Comparison of ENCODE assay signal across 11 cellular contexts in genomic region chr10:50152792-50153272, GRCh38.
DNase-seq lines count a peak whose midpoint lies in the region; ATAC-seq and TF ChIP-seq lines count a peak whose summit lies in the region.
"Had no signal": no experiment of that assay in that cellular context is flagged by ENCODE, and none has a peak within 500 bp of the region (broad histone marks: within the 10 kb centered on the region; RNA-seq: fewer than 3 reads in every experiment).

No MANE protein-coding gene starts in this region.

- H3K27ac ChIP-seq in right atrium auricular region (no peak overlapping the region), psoas muscle (no peak overlapping the region)

- no peaks in the 10 kb centered on the region for H3K4me1 Mint-ChIP-seq in stimulated activated memory B cell treated with anti-CD40 and anti-IgM and Interleukin-4, amounts not matched to agents 10 μg/mL and 1 μg/mL and 100 μg/mL, for 72 hours
- H3K4me1 Mint-ChIP-seq: activated CD4-positive, alpha-beta T cell treated with anti-CD3 and anti-CD28 coated beads, Interleukin-2, amount 10 ng/mL, durations not matched to agents 7 days and 5 days; stimulated activated naive CD8-positive, alpha-beta T cell treated with anti-CD3 and anti-CD28 coated beads, Interleukin-15, amount 100 ng/mL, for 72 hours had no signal

- H3K36me3 ChIP-seq in right atrium auricular region (no peaks in the 10 kb centered on the region), psoas muscle (ENCODE audit: insufficient read depth in 1 of 2, low read depth in 1 of 2) (no peaks in the 10 kb centered on the region)

- H3K9me3 Mint-ChIP-seq in stimulated activated memory B cell treated with anti-CD40 and anti-IgM and Interleukin-4, amounts not matched to agents 10 μg/mL and 1 μg/mL and 100 μg/mL, for 72 hours = no peaks in the 10 kb centered on the region
- H3K9me3 Mint-ChIP-seq: activated CD4-positive, alpha-beta T cell treated with anti-CD3 and anti-CD28 coated beads, Interleukin-2, amount 10 ng/mL, durations not matched to agents 7 days and 5 days; stimulated activated naive CD8-positive, alpha-beta T cell treated with anti-CD3 and anti-CD28 coated beads, Interleukin-15, amount 100 ng/mL, for 72 hours had no signal

- H3K27me3 ChIP-seq in right atrium auricular region (no peaks in the 10 kb centered on the region), psoas muscle (ENCODE audit: insufficient read depth in 3 of 3, low read length in 2 of 3) (peaks cover 0 to 4% (median 0%) of the 10 kb centered on the region in 3 donors)

- TF ChIP-seq CTCF in right atrium auricular region (IDR thresholded peaks at IDR 0.05) (no peak), psoas muscle (IDR thresholded peaks at IDR 0.05) (no peak)

- H3K27ac Mint-ChIP-seq in stimulated activated memory B cell treated with anti-CD40 and anti-IgM and Interleukin-4, amounts not matched to agents 10 μg/mL and 1 μg/mL and 100 μg/mL, for 72 hours = no peak overlapping the region
- H3K27ac Mint-ChIP-seq: activated CD4-positive, alpha-beta T cell treated with anti-CD3 and anti-CD28 coated beads, Interleukin-2, amount 10 ng/mL, durations not matched to agents 7 days and 5 days had no signal

- 1 to 3% (median 1%) methylated on average over 34 of the region's 34 CpGs for WGBS in psoas muscle, 3 donors

- H3K4me3 ChIP-seq in right atrium auricular region (peak overlapping the region; percentile 14 to 36), psoas muscle (peak overlapping the region; percentile 51)

- no peaks in the 10 kb centered on the region for H3K9me3 ChIP-seq in right atrium auricular region
- no peaks in the 10 kb centered on the region for H3K9me3 ChIP-seq in psoas muscle

- H3K36me3 Mint-ChIP-seq in stimulated activated memory B cell treated with anti-CD40 and anti-IgM and Interleukin-4, amounts not matched to agents 10 μg/mL and 1 μg/mL and 100 μg/mL, for 72 hours = no peaks in the 10 kb centered on the region

- DNase-seq in ELF-1 (ENCODE audit: low read depth, low spot score) (peak; percentile 62), SK-N-DZ (ENCODE audit: low spot score) (peak; percentile 45), right atrium auricular region (ENCODE audit: low spot score) (no peak), psoas muscle (peak in 1 of 2 donors; percentile 48)
- no peak for DNase-seq in stimulated activated CD4-positive, alpha-beta T cell treated with anti-CD3 and anti-CD28 coated beads, Interleukin-1b, Interleukin-23, amount 100 ng/mL, for 48 hours
- DNase-seq: activated CD4-positive, alpha-beta T cell treated with anti-CD3 and anti-CD28 coated beads, Interleukin-2, amount 10 ng/mL, durations not matched to agents 7 days and 5 days; NCI-H2171 treated with DMSO at 0.1 percent for 48 hours; stimulated activated naive CD8-positive, alpha-beta T cell treated with anti-CD3 and anti-CD28 coated beads, Interleukin-15, amount 100 ng/mL, for 72 hours had no signal

- H3K27me3 Mint-ChIP-seq in stimulated activated memory B cell treated with anti-CD40 and anti-IgM and Interleukin-4, amounts not matched to agents 10 μg/mL and 1 μg/mL and 100 μg/mL, for 72 hours = peaks cover 36% of the 10 kb centered on the region

- no peaks in the 10 kb centered on the region for H3K4me1 ChIP-seq in right atrium auricular region
- H3K4me1 ChIP-seq in psoas muscle = no peaks in the 10 kb centered on the region

- intact Hi-C loops in psoas muscle (cut with DNase I) = no loop called here

- no peak overlapping the region for H3K4me3 Mint-ChIP-seq in stimulated activated memory B cell treated with anti-CD40 and anti-IgM and Interleukin-4, amounts not matched to agents 10 μg/mL and 1 μg/mL and 100 μg/mL, for 72 hours
- H3K4me3 Mint-ChIP-seq: activated CD4-positive, alpha-beta T cell treated with anti-CD3 and anti-CD28 coated beads, Interleukin-2, amount 10 ng/mL, durations not matched to agents 7 days and 5 days; stimulated activated naive CD8-positive, alpha-beta T cell treated with anti-CD3 and anti-CD28 coated beads, Interleukin-15, amount 100 ng/mL, for 72 hours had no signal

- ATAC-seq in psoas muscle (peak; percentile 51 to 63 (median 58)), GM21423 (IDR thresholded peaks at IDR 0.05; ENCODE audit: unreplicated experiment) (no peak), HG03439 (IDR thresholded peaks at IDR 0.05; ENCODE audit: unreplicated experiment) (no peak)
- no peak for ATAC-seq in stimulated activated memory B cell treated with anti-CD40 and anti-IgM and Interleukin-4, amounts not matched to agents 10 μg/mL and 1 μg/mL and 100 μg/mL, for 72 hours
- ATAC-seq: stimulated activated naive CD8-positive, alpha-beta T cell treated with anti-CD3 and anti-CD28 coated beads, Interleukin-15, amount 100 ng/mL, for 72 hours had no signal

Comparison
In these comparisons a context has a peak if more than half of its experiments do, and no peak if none do; other contexts are left out.
1. DNase-seq: peak in ELF-1 (single experiment) and SK-N-DZ (single experiment); none in right atrium auricular region (single experiment) and stimulated activated CD4-positive, alpha-beta T cell treated with anti-CD3 and anti-CD28 coated beads, Interleukin-1b, Interleukin-23, amount 100 ng/mL, for 48 hours (single experiment).
2. ATAC-seq: peak in psoas muscle (4 of 4); none in GM21423 (single experiment), stimulated activated memory B cell treated with anti-CD40 and anti-IgM and Interleukin-4, amounts not matched to agents 10 μg/mL and 1 μg/mL and 100 μg/mL, for 72 hours (single experiment) and HG03439 (single experiment).